11 cellular contexts compared by ENCODE assay signal in the genomic region with DNA sequence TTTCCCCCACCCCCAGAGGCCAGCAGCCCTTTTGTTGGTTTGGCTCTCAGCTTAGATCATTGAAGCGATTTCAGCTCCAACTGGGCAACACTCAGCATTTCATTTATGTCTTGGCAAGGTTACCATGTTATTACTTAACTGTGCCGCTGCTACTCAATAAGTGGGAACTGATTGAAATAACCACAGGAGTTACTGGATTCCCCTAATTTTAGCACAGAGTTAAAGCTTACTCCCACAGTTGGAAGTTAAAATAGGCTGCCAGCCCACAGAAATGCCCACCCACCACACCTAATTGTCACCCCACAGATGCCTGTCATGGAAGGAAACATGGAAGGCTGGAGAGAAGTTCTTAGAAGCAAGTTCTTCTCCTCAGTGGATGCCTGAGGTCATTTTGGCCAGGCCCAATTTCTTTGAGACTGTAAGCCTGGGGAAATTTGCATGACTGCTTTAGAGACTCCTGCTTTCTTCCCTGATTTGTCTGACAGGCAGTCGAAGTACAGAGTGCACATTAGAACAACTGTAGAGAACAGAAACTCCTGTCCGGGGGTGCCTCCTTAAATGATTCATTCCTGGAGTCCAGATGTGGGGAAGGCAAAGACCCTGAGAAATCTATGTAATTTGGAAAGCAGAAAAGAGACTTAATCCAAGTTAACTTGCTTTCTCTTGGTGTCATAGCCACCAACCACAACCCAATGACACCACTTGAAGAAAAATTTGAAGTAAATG.
DNase-seq lines count a peak whose midpoint lies in the region; ATAC-seq and TF ChIP-seq lines count a peak whose summit lies in the region.
"Had no signal": no experiment of that assay in that cellular context is flagged by ENCODE, and none has a peak within 500 bp of the region (broad histone marks: within the 10 kb centered on the region; RNA-seq: fewer than 3 reads in every experiment).

No MANE protein-coding gene starts in this region.

- ATAC-seq in GM18519 (IDR thresholded peaks at IDR 0.05; ENCODE audit: low FRiP score, unreplicated experiment) (peak; percentile 53), GM21515 (IDR thresholded peaks at IDR 0.05; ENCODE audit: unreplicated experiment) (peak; percentile 63), HG03103 (IDR thresholded peaks at IDR 0.05; ENCODE audit: low read depth, unreplicated experiment) (peak; percentile 51)

- H3K4me3 ChIP-seq in fibroblast of the aortic adventitia (ENCODE audit: low read depth, low read length) = no peak overlapping the region
- H3K4me3 ChIP-seq: transverse colon had no signal

- DNase-seq in fibroblast of the aortic adventitia (ENCODE audit: low read depth) (peak; percentile 3), NCI-H748 (lab: John Stamatoyannopoulos, UW; ENCODE audit: unreplicated experiment) (no peak), middle frontal gyrus (ENCODE audit: extremely low spot score, low spot score) (no peak)
- DNase-seq in activated naive CD8-positive, alpha-beta T cell treated with anti-CD3 and anti-CD28 coated beads for 36 hours = no peak
- DNase-seq in T-helper 2 cell treated with Interferon-gamma antibody and Interleukin-4, amounts not matched to agents 5 μg/mL and 100 μg/mL, for 36 hours (ENCODE audit: low spot score) = no peak
- DNase-seq: CD8-positive, alpha-beta memory T cell; KG1; transverse colon had no signal

- H3K27ac Mint-ChIP-seq in activated naive CD8-positive, alpha-beta T cell treated with anti-CD3 and anti-CD28 coated beads for 36 hours = no peak overlapping the region
- H3K27ac Mint-ChIP-seq in T-helper 2 cell treated with Interferon-gamma antibody and Interleukin-4, amounts not matched to agents 5 μg/mL and 100 μg/mL, for 36 hours = no peak overlapping the region
- H3K27ac Mint-ChIP-seq: CD8-positive, alpha-beta memory T cell had no signal

- H3K4me1 Mint-ChIP-seq in activated naive CD8-positive, alpha-beta T cell treated with anti-CD3 and anti-CD28 coated beads for 36 hours = no peaks in the 10 kb centered on the region
- no peaks in the 10 kb centered on the region for H3K4me1 Mint-ChIP-seq in T-helper 2 cell treated with Interferon-gamma antibody and Interleukin-4, amounts not matched to agents 5 μg/mL and 100 μg/mL, for 36 hours (ENCODE audit: low read depth)
- H3K4me1 Mint-ChIP-seq: CD8-positive, alpha-beta memory T cell had no signal

- no peak for TF ChIP-seq CTCF in fibroblast of the aortic adventitia (IDR thresholded peaks at IDR 0.05; ENCODE audit: insufficient read depth, low read length)

- H3K4me3 Mint-ChIP-seq in activated naive CD8-positive, alpha-beta T cell treated with anti-CD3 and anti-CD28 coated beads for 36 hours = no peak overlapping the region
- no peak overlapping the region for H3K4me3 Mint-ChIP-seq in T-helper 2 cell treated with Interferon-gamma antibody and Interleukin-4, amounts not matched to agents 5 μg/mL and 100 μg/mL, for 36 hours
- H3K4me3 Mint-ChIP-seq: CD8-positive, alpha-beta memory T cell had no signal

- no peaks in the 10 kb centered on the region for H3K9me3 Mint-ChIP-seq in activated naive CD8-positive, alpha-beta T cell treated with anti-CD3 and anti-CD28 coated beads for 36 hours
- H3K9me3 Mint-ChIP-seq in T-helper 2 cell treated with Interferon-gamma antibody and Interleukin-4, amounts not matched to agents 5 μg/mL and 100 μg/mL, for 36 hours = no peaks in the 10 kb centered on the region

- H3K27me3 Mint-ChIP-seq in activated naive CD8-positive, alpha-beta T cell treated with anti-CD3 and anti-CD28 coated beads for 36 hours = peaks cover 3% of the 10 kb centered on the region
- no peaks in the 10 kb centered on the region for H3K27me3 Mint-ChIP-seq in T-helper 2 cell treated with Interferon-gamma antibody and Interleukin-4, amounts not matched to agents 5 μg/mL and 100 μg/mL, for 36 hours (ENCODE audit: low read depth)

- H3K36me3 Mint-ChIP-seq in activated naive CD8-positive, alpha-beta T cell treated with anti-CD3 and anti-CD28 coated beads for 36 hours = no peaks in the 10 kb centered on the region
- H3K36me3 Mint-ChIP-seq in T-helper 2 cell treated with Interferon-gamma antibody and Interleukin-4, amounts not matched to agents 5 μg/mL and 100 μg/mL, for 36 hours (ENCODE audit: low read depth) = no peaks in the 10 kb centered on the region
- H3K36me3 Mint-ChIP-seq: CD8-positive, alpha-beta memory T cell had no signal
